In genomic region chr3:102060814-102061213, GRCh38 we compare ENCODE assay signal across 10 cellular contexts.
DNase-seq lines count a peak whose midpoint lies in the region; ATAC-seq, FAIRE-seq and TF ChIP-seq lines count a peak whose summit lies in the region.
"Had no signal": no experiment of that assay in that cellular context is flagged by ENCODE, and none has a peak within 500 bp of the region (broad histone marks: within the 10 kb centered on the region; RNA-seq: fewer than 3 reads in every experiment).

No MANE protein-coding gene starts in this region.

- ATAC-seq in activated naive CD8-positive, alpha-beta T cell treated with anti-CD3 and anti-CD28 coated beads, Interleukin-2, amount 50 U/mL, for 24 hours, result no peak
- ATAC-seq in HG02973 (IDR thresholded peaks at IDR 0.05; ENCODE audit: unreplicated experiment) (peak; percentile 32), activated B cell treated with CpG ODN at 0.5 μM for 24 hours (ENCODE audit: low read depth) (no peak), esophagus mucosa (no peak)

- POLR2A ChIA-PET in activated B cell treated with CpG ODN at 0.5 μM for 24 hours (lab: Charles Lee), result interaction anchor here (0.7 to 3.0 kb wide), 8 partner anchors 22 to 233 kb away, joined by 5 to 38 read pairs (median 10); partner anchors contain the start of gene NFKBIZ

- H3K27me3 Mint-ChIP-seq in activated naive CD8-positive, alpha-beta T cell treated with anti-CD3 and anti-CD28 coated beads, Interleukin-2, amount 50 U/mL, for 24 hours, result no peaks in the 10 kb centered on the region
- H3K27me3 Mint-ChIP-seq in activated naive CD8-positive, alpha-beta T cell treated with anti-CD3 and anti-CD28 coated beads for 36 hours, result no peaks in the 10 kb centered on the region
- no peaks in the 10 kb centered on the region for H3K27me3 Mint-ChIP-seq in activated B cell treated with CpG ODN at 0.5 μM for 24 hours

- H3K27ac Mint-ChIP-seq in activated naive CD8-positive, alpha-beta T cell treated with anti-CD3 and anti-CD28 coated beads, Interleukin-2, amount 50 U/mL, for 24 hours, result peak overlapping the region; percentile 37
- H3K27ac Mint-ChIP-seq in activated naive CD8-positive, alpha-beta T cell treated with anti-CD3 and anti-CD28 coated beads for 36 hours, result no peak overlapping the region
- H3K27ac Mint-ChIP-seq in activated B cell treated with CpG ODN at 0.5 μM for 24 hours, result peak overlapping the region; percentile 76

- no peaks in the 10 kb centered on the region for H3K9me3 Mint-ChIP-seq in activated naive CD8-positive, alpha-beta T cell treated with anti-CD3 and anti-CD28 coated beads, Interleukin-2, amount 50 U/mL, for 24 hours
- H3K9me3 Mint-ChIP-seq in activated naive CD8-positive, alpha-beta T cell treated with anti-CD3 and anti-CD28 coated beads for 36 hours, result peaks cover 4% of the 10 kb centered on the region
- H3K9me3 Mint-ChIP-seq in activated B cell treated with CpG ODN at 0.5 μM for 24 hours, result no peaks in the 10 kb centered on the region

- peaks cover 44% of the 10 kb centered on the region for H3K4me1 Mint-ChIP-seq in activated naive CD8-positive, alpha-beta T cell treated with anti-CD3 and anti-CD28 coated beads, Interleukin-2, amount 50 U/mL, for 24 hours
- peaks cover 32% of the 10 kb centered on the region for H3K4me1 Mint-ChIP-seq in activated naive CD8-positive, alpha-beta T cell treated with anti-CD3 and anti-CD28 coated beads for 36 hours
- peaks cover 47% of the 10 kb centered on the region for H3K4me1 Mint-ChIP-seq in activated B cell treated with CpG ODN at 0.5 μM for 24 hours

- DNase-seq in activated naive CD8-positive, alpha-beta T cell treated with anti-CD3 and anti-CD28 coated beads, Interleukin-2, amount 50 U/mL, for 24 hours, result no peak
- no peak for DNase-seq in activated naive CD8-positive, alpha-beta T cell treated with anti-CD3 and anti-CD28 coated beads for 36 hours
- DNase-seq in activated B cell treated with CpG ODN at 0.5 μM for 24 hours (no peak), urothelium cell line (ENCODE audit: low spot score) (peak; percentile 29), GM10266 (ENCODE audit: extremely low spot score) (no peak)
- DNase-seq in activated CD4-positive, CD25-positive, alpha-beta regulatory T cell treated with anti-CD3 and anti-CD28 coated beads, Interleukin-2, amount 50 U/mL, for 72 hours, result no peak
- DNase-seq: aorta, NCI-H446 treated with DMSO at 0.1 percent for 48 hours had no signal

- no peak overlapping the region for H3K4me3 Mint-ChIP-seq in activated naive CD8-positive, alpha-beta T cell treated with anti-CD3 and anti-CD28 coated beads, Interleukin-2, amount 50 U/mL, for 24 hours
- H3K4me3 Mint-ChIP-seq in activated naive CD8-positive, alpha-beta T cell treated with anti-CD3 and anti-CD28 coated beads for 36 hours, result no peak overlapping the region
- H3K4me3 Mint-ChIP-seq in activated B cell treated with CpG ODN at 0.5 μM for 24 hours, result no peak overlapping the region

- CTCF ChIA-PET in activated B cell treated with CpG ODN at 0.5 μM for 24 hours (lab: Charles Lee), result interaction anchor here (0.6 to 1.5 kb wide), 3 partner anchors 64 to 186 kb away, joined by 3 to 6 read pairs (median 4); no protein-coding TSS in a partner anchor

- TF ChIP-seq CTCF in activated B cell treated with CpG ODN at 0.5 μM for 24 hours (IDR thresholded peaks at IDR 0.05) (no peak), GM10266 (IDR thresholded peaks at IDR 0.05; ENCODE audit: control insufficient read depth, insufficient read depth, low read depth, missing control alignments) (no peak)

- intact Hi-C loops in activated B cell treated with CpG ODN at 0.5 μM for 24 hours (cut with micrococcal nuclease), result no loop called here

- FAIRE-seq in urothelium cell line (lab: Jason Lieb, UNC), result peak; percentile 17

- no peaks in the 10 kb centered on the region for H3K36me3 Mint-ChIP-seq in activated naive CD8-positive, alpha-beta T cell treated with anti-CD3 and anti-CD28 coated beads, Interleukin-2, amount 50 U/mL, for 24 hours (ENCODE audit: low read depth)
- H3K36me3 Mint-ChIP-seq in activated naive CD8-positive, alpha-beta T cell treated with anti-CD3 and anti-CD28 coated beads for 36 hours, result peaks cover 6% of the 10 kb centered on the region
- H3K36me3 Mint-ChIP-seq in activated B cell treated with CpG ODN at 0.5 μM for 24 hours (ENCODE audit: low read depth), result no peaks in the 10 kb centered on the region
